34 cellular contexts compared by ENCODE assay signal in the genomic region with DNA sequence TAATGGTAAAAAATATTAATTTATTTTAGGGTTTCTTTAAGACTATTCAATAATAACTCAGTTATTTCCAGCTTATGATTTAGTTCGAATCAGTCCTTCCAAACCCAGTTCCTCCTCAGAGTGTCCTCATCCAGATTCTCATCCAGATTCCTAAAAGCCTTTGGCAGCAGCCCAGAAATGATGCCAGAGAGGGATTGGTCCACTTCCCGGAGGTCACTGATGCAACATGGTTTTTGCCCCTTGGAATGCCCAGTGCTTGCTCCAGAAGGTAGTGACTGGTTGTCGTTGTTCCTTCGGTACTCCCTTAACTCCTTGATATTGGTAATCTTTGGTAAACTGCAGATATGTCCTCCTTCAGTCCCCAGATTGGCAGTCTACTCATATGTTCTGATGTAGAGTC.
"Had no signal": no experiment of that assay in that cellular context is flagged by ENCODE, and none has a peak within 500 bp of the region (broad histone marks: within the 10 kb centered on the region; RNA-seq: fewer than 3 reads in every experiment).

No MANE protein-coding gene starts in this region.

- H3K27me3 ChIP-seq: adrenal gland, body of pancreas, brain microvascular endothelial cell, breast epithelium had no signal

- H3K36me3 ChIP-seq: adrenal gland, brain microvascular endothelial cell, breast epithelium had no signal

- H3K4me3 ChIP-seq: adrenal gland, body of pancreas, breast epithelium had no signal

- H3K9me3 ChIP-seq: adrenal gland, body of pancreas, breast epithelium had no signal

- FAIRE-seq: astrocyte, TTC549 had no signal

- H3K4me1 ChIP-seq: adrenal gland, breast epithelium had no signal

- DNase-seq: activated B cell treated with CpG ODN at 0.5 μM for 24 hours; activated CD4-positive, alpha-beta memory T cell treated with anti-CD3 and anti-CD28 coated beads for 36 hours; activated CD4-positive, alpha-beta T cell treated with anti-CD3 and anti-CD28 coated beads for 4 hours; activated CD4-positive, alpha-beta T cell treated with anti-CD3 and anti-CD28 coated beads, Interleukin-2, amount 10 ng/mL, durations not matched to agents 24 days and 14 days; activated CD4-positive, alpha-beta T cell treated with anti-CD3 and anti-CD28 coated beads, Interleukin-2, amount 50 U/mL, for 1 hour; activated CD4-positive, alpha-beta T cell treated with anti-CD3 and anti-CD28 coated beads, Interleukin-2, amount 50 U/mL, for 4 hours; activated CD4-positive, CD25-positive, alpha-beta regulatory T cell treated with anti-CD3 and anti-CD28 coated beads, Interleukin-2, amount 50 U/mL, for 72 hours; activated CD8-positive, alpha-beta memory T cell treated with anti-CD3 and anti-CD28 coated beads, Interleukin-2, amount 50 U/mL, for 4 hours; activated CD8-positive, alpha-beta T cell treated with anti-CD3 and anti-CD28 coated beads for 36 hours; activated effector memory CD4-positive, alpha-beta T cell treated with anti-CD3 and anti-CD28 coated beads, Interleukin-2, amount 50 U/mL, for 16 hours; activated gamma-delta T cell treated with Interleukin-2 at 50 U/mL for 16 hours; activated naive CD4-positive, alpha-beta T cell; activated naive CD4-positive, alpha-beta T cell treated with anti-CD3 and anti-CD28 coated beads for 36 hours; activated naive CD4-positive, alpha-beta T cell treated with anti-CD3 and anti-CD28 coated beads, Interleukin-2, amount 50 U/mL, for 16 hours; activated naive CD8-positive, alpha-beta T cell treated with anti-CD3 and anti-CD28 coated beads for 36 hours; activated T-cell treated with anti-CD3 and anti-CD28 coated beads for 4 hours; activated T-cell treated with anti-CD3 and anti-CD28 coated beads, Interleukin-2, amount 50 U/mL, for 1 hour; activated T-cell treated with anti-CD3 and anti-CD28 coated beads, Interleukin-2, amount 50 U/mL, for 4 hours; activated T-cell treated with anti-CD3 and anti-CD28 coated beads, Interleukin-2, amount 50 U/mL, for 72 hours; adrenal gland; amniotic stem cell; aorta; body of pancreas; brain microvascular endothelial cell; central memory CD4-positive, alpha-beta T cell; T-helper 1 cell; T-helper 2 cell; T-helper 9 cell had no signal

- H3K27ac ChIP-seq: adrenal gland, body of pancreas, brain microvascular endothelial cell, breast epithelium, VCaP had no signal

- ATAC-seq: activated CD8-positive, alpha-beta T cell treated with anti-CD3 and anti-CD28 coated beads for 36 hours; activated naive CD4-positive, alpha-beta T cell treated with anti-CD3 and anti-CD28 coated beads, Interleukin-2, amount 50 U/mL, for 72 hours; activated T-cell treated with anti-CD3 and anti-CD28 coated beads, Interleukin-2, amount 50 U/mL, for 4 hours; activated T-cell treated with anti-CD3 and anti-CD28 coated beads, Interleukin-2, amount 50 U/mL, for 72 hours; activated T-helper 17 cell treated with anti-CD3 and anti-CD28 coated beads, Interleukin-2, amount 50 U/mL, for 72 hours; body of pancreas had no signal
